15 cellular contexts compared by ENCODE assay signal in genomic region chr9:119368179-119368578, GRCh38. TPM values are rescaled to one million over a fixed set of nuclear protein-coding genes. Genes with fewer than 3 reads are reported as not detected.
DNase-seq lines count a peak whose midpoint lies in the region; TF ChIP-seq lines count a peak whose summit lies in the region.
"Had no signal": no experiment of that assay in that cellular context is flagged by ENCODE, and none has a peak within 500 bp of the region (broad histone marks: within the 10 kb centered on the region; RNA-seq: fewer than 3 reads in every experiment).

No MANE protein-coding gene starts in this region.

- no peaks in the 10 kb centered on the region for H3K9me3 Mint-ChIP-seq in endothelial cell (ENCODE audit: unreplicated experiment)
- H3K9me3 Mint-ChIP-seq in activated T-cell treated with anti-CD3 and anti-CD28 coated beads, Interleukin-2, amount 50 U/mL, for 24 hours = peaks cover 19% of the 10 kb centered on the region

- H3K27me3 Mint-ChIP-seq in endothelial cell (ENCODE audit: unreplicated experiment) = peaks cover 12% of the 10 kb centered on the region
- peaks cover 54% of the 10 kb centered on the region for H3K27me3 Mint-ChIP-seq in activated T-cell treated with anti-CD3 and anti-CD28 coated beads, Interleukin-2, amount 50 U/mL, for 24 hours

- no peak overlapping the region for H2AFZ ChIP-seq in neuron (ENCODE audit: low read depth, low read length)

- H3K36me3 ChIP-seq in neuron (ENCODE audit: insufficient read depth, low read length) = no peaks in the 10 kb centered on the region
- H3K36me3 ChIP-seq: SJSA1 had no signal

- peak overlapping the region; percentile 93 for H3K4me3 Mint-ChIP-seq in endothelial cell (ENCODE audit: unreplicated experiment)
- H3K4me3 Mint-ChIP-seq in activated T-cell treated with anti-CD3 and anti-CD28 coated beads, Interleukin-2, amount 50 U/mL, for 24 hours = no peak overlapping the region

- peak; percentile 34 for DNase-seq in Ammon's horn (ENCODE audit: low spot score)
- peak; percentile 50 for DNase-seq in NCI-H69 (lab: John Stamatoyannopoulos, UW)
- DNase-seq in endothelial cell (ENCODE audit: low spot score) = no peak
- no peak for DNase-seq in activated T-cell treated with anti-CD3 and anti-CD28 coated beads, Interleukin-2, amount 50 U/mL, for 1 hour
- no peak for DNase-seq in AG20443 (ENCODE audit: low spot score)
- no peak for DNase-seq in hepatic stellate cell (ENCODE audit: low spot score)
- DNase-seq in activated T-cell treated with anti-CD3 and anti-CD28 coated beads, Interleukin-2, amount 50 U/mL, for 24 hours = no peak
- DNase-seq: IMR-90; midbrain; NCI-H1417 treated with DMSO at 0.1 percent for 48 hours; stimulated activated naive CD4-positive, alpha-beta T cell treated with Interleukin-2 at 50 U/mL for 16 hours had no signal

- H3K4me1 Mint-ChIP-seq in endothelial cell (ENCODE audit: unreplicated experiment) = peaks cover 8% of the 10 kb centered on the region
- H3K4me1 Mint-ChIP-seq in activated T-cell treated with anti-CD3 and anti-CD28 coated beads, Interleukin-2, amount 50 U/mL, for 24 hours (ENCODE audit: low read depth) = peaks cover 4% of the 10 kb centered on the region

- peaks cover 4% of the 10 kb centered on the region for H3K4me1 ChIP-seq in neuron (ENCODE audit: insufficient read depth, low read length)
- H3K4me1 ChIP-seq: SJSA1 had no signal

- H3K27me3 ChIP-seq in neuron (ENCODE audit: insufficient read depth, low read length) = peaks cover 45% of the 10 kb centered on the region
- H3K27me3 ChIP-seq: SJSA1 had no signal

- H3K4me3 ChIP-seq in neuron (ENCODE audit: low read length) = peak overlapping the region; percentile 34
- H3K4me3 ChIP-seq: SJSA1 had no signal

- H3K36me3 Mint-ChIP-seq in endothelial cell (ENCODE audit: low read depth, unreplicated experiment) = no peaks in the 10 kb centered on the region
- no peaks in the 10 kb centered on the region for H3K36me3 Mint-ChIP-seq in activated T-cell treated with anti-CD3 and anti-CD28 coated beads, Interleukin-2, amount 50 U/mL, for 24 hours (ENCODE audit: low read depth)

- no peak for TF ChIP-seq CTCF in endothelial cell (IDR thresholded peaks at IDR 0.05; ENCODE audit: unreplicated experiment)

- H3K9me3 ChIP-seq in neuron (ENCODE audit: low read length) = no peaks in the 10 kb centered on the region
- H3K9me3 ChIP-seq: SJSA1 had no signal

- H3K27ac Mint-ChIP-seq in endothelial cell (ENCODE audit: unreplicated experiment) = no peak overlapping the region
- H3K27ac Mint-ChIP-seq in activated T-cell treated with anti-CD3 and anti-CD28 coated beads, Interleukin-2, amount 50 U/mL, for 24 hours = no peak overlapping the region
- H3K27ac Mint-ChIP-seq: CD14-positive monocyte had no signal

RNA-seq across cellular contexts. Expression of gene BRINP1, which starts 1.1 kb away (rescaled TPM):
- total RNA-seq in endothelial cell (ENCODE audit: unreplicated experiment) = 1.9 TPM
- total RNA-seq: pulmonary artery endothelial cell, SJSA1 had no signal

Comparison
In these comparisons a context has a peak if more than half of its experiments do, and no peak if none do; other contexts are left out.
1. DNase-seq: peak in Ammon's horn (single experiment) and NCI-H69 (single experiment); none in endothelial cell (single experiment), activated T-cell treated with anti-CD3 and anti-CD28 coated beads, Interleukin-2, amount 50 U/mL, for 1 hour (single experiment), AG20443 (single experiment), hepatic stellate cell (single experiment) and activated T-cell treated with anti-CD3 and anti-CD28 coated beads, Interleukin-2, amount 50 U/mL, for 24 hours (single experiment).